15 cellular contexts compared by ENCODE assay signal in genomic region chr18:49935215-49935614, GRCh38.
DNase-seq lines count a peak whose midpoint lies in the region; ATAC-seq, FAIRE-seq and TF ChIP-seq lines count a peak whose summit lies in the region.
"Had no signal": no experiment of that assay in that cellular context is flagged by ENCODE, and none has a peak within 500 bp of the region (broad histone marks: within the 10 kb centered on the region; RNA-seq: fewer than 3 reads in every experiment).

No MANE protein-coding gene starts in this region.

- TF ChIP-seq RAD21 in GM12878 (IDR thresholded peaks at IDR 0.05; ENCODE audit: insufficient read depth, low read depth, low read length), result no peak

- DNase-seq in GM12878 (ENCODE audit: low read depth, low spot score) (no peak), neural progenitor cell (ENCODE audit: low spot score) (no peak), T-helper 9 cell (no peak), GDM1 (lab: John Stamatoyannopoulos, UW) (no peak)
- DNase-seq: ACHN; CD4-positive, alpha-beta memory T cell; DMS79; H7; Kasumi-1; KBM-7 had no signal

- H3K4me2 ChIP-seq in BLaER1, result peak overlapping the region; percentile 76
- H3K4me2 ChIP-seq in GM12878 (ENCODE audit: control insufficient read depth, insufficient read depth), result no peak overlapping the region
- no peak overlapping the region for H3K4me2 ChIP-seq in neural progenitor cell
- H3K4me2 ChIP-seq: GM23338 had no signal

- H3K4me1 Mint-ChIP-seq in neural progenitor cell, result peaks cover 24% of the 10 kb centered on the region
- H3K4me1 Mint-ChIP-seq: GM23338 had no signal

- H3K27ac ChIP-seq in BLaER1 (peak overlapping the region; percentile 68), GM12878 (ENCODE audit: control insufficient read depth, insufficient read depth) (no peak overlapping the region), neural progenitor cell (no peak overlapping the region)
- H3K27ac ChIP-seq: C4-2B had no signal

- ATAC-seq in GM18511 (IDR thresholded peaks at IDR 0.05; ENCODE audit: unreplicated experiment), result peak; percentile 40
- ATAC-seq in GM12878, result peak; percentile 65
- no peak for ATAC-seq in GM19467 (IDR thresholded peaks at IDR 0.05; ENCODE audit: unreplicated experiment)

- TF ChIP-seq EP300 in GM12878 (IDR thresholded peaks at IDR 0.05; ENCODE audit: borderline replicate concordance in 1 of 2, control insufficient read depth in 1 of 2, low read depth in 2 of 2, low read length in 2 of 2), result no peak

- H3K4me3 ChIP-seq in BLaER1 (no peak overlapping the region), GM12878 (no peak overlapping the region), neural progenitor cell (no peak overlapping the region)
- H3K4me3 ChIP-seq: GM23338 had no signal

- SMC1A ChIA-PET in GM12878 (lab: Charles Lee; ENCODE audit: uncharacterized antibody, unreplicated experiment), result interaction anchor here (1.3 kb wide), 2 partner anchors 10 to 14 kb away, joined by 3 to 4 read pairs; no protein-coding TSS in a partner anchor

- no peak overlapping the region for H3K4me3 Mint-ChIP-seq in neural progenitor cell
- H3K4me3 Mint-ChIP-seq: CD4-positive, alpha-beta memory T cell; GM23338 had no signal

- H3K9me3 Mint-ChIP-seq in neural progenitor cell, result no peaks in the 10 kb centered on the region
- H3K9me3 Mint-ChIP-seq: CD4-positive, alpha-beta memory T cell; GM23338 had no signal

- H3K9me3 ChIP-seq in BLaER1 (no peaks in the 10 kb centered on the region), GM12878 (replicated peaks; ENCODE audit: control insufficient read depth, insufficient read depth, low read length) (no peaks in the 10 kb centered on the region), neural progenitor cell (ENCODE audit: low read depth) (no peaks in the 10 kb centered on the region)

- no peaks in the 10 kb centered on the region for H3K27me3 ChIP-seq in BLaER1
- H3K27me3 ChIP-seq in GM12878 (replicated peaks in 1 of 2; ENCODE audit: control insufficient read depth in 2 of 2, insufficient read depth in 2 of 2, low read length in 1 of 2), result peaks cover 0 to 2% of the 10 kb centered on the region in 2 experiments; a peak in 3 of 4 replicates
- no peaks in the 10 kb centered on the region for H3K27me3 ChIP-seq in neural progenitor cell

- 31% methylated on average over 4 of the region's 4 CpGs for WGBS in GM12878 (ENCODE audit: insufficient coverage, insufficient replicate concordance, low lambda C conversion rate, missing lambda C conversion rate)

- no TSS peak for BruUV-seq in GM12878 (replicated peaks; lab: Mats Ljungman, UMichigan)

- TF ChIP-seq POLR2A in GM12878 (IDR thresholded peaks at IDR 0.05; ENCODE audit: low read depth, low read length), result no peak

- no peaks in the 10 kb centered on the region for H3K36me3 ChIP-seq in BLaER1
- no peaks in the 10 kb centered on the region for H3K36me3 ChIP-seq in GM12878 (ENCODE audit: control insufficient read depth in 2 of 2, insufficient read depth in 2 of 2, low read length in 1 of 2)
- H3K36me3 ChIP-seq in neural progenitor cell, result no peaks in the 10 kb centered on the region

- no peaks in the 10 kb centered on the region for H3K27me3 Mint-ChIP-seq in neural progenitor cell (ENCODE audit: insufficient read depth, low read depth)

- no peaks in the 10 kb centered on the region for H4K20me1 ChIP-seq in BLaER1
- H4K20me1 ChIP-seq in GM12878 (ENCODE audit: control insufficient read depth, insufficient read depth), result no peaks in the 10 kb centered on the region
- no peaks in the 10 kb centered on the region for H4K20me1 ChIP-seq in neural progenitor cell (ENCODE audit: low read depth)

- CTCF ChIA-PET in GM12878 (lab: Yijun Ruan, JAX), result no interaction called here

- peaks cover 55% of the 10 kb centered on the region for H3K4me1 ChIP-seq in BLaER1
- no peaks in the 10 kb centered on the region; the same call in 1 of the 2 replicates for H3K4me1 ChIP-seq in GM12878 (ENCODE audit: control insufficient read depth, insufficient read depth, low read length)
- peaks cover 10% of the 10 kb centered on the region for H3K4me1 ChIP-seq in neural progenitor cell

- in situ Hi-C loops in GM12878 (cut with MboI), result no loop called here

- H3K36me3 Mint-ChIP-seq in neural progenitor cell, result no peaks in the 10 kb centered on the region
- H3K36me3 Mint-ChIP-seq: CD4-positive, alpha-beta memory T cell had no signal

- H3F3A ChIP-seq in neural progenitor cell (ENCODE audit: low read depth), result no peaks in the 10 kb centered on the region

- H3K27ac Mint-ChIP-seq in neural progenitor cell, result no peak overlapping the region
- H3K27ac Mint-ChIP-seq: CD4-positive, alpha-beta memory T cell; GM23338 had no signal

- POLR2A ChIA-PET in GM12878 (lab: Charles Lee), result no interaction called here

- H3K9ac ChIP-seq in BLaER1 (no peak overlapping the region), GM12878 (ENCODE audit: control insufficient read depth, insufficient read depth, low read length) (no peak overlapping the region), neural progenitor cell (no peak overlapping the region)

- no peak overlapping the region for H2AFZ ChIP-seq in GM12878 (ENCODE audit: control insufficient read depth, low read depth, low read length)
- H2AFZ ChIP-seq in neural progenitor cell (replicated peaks), result peak overlapping the region; percentile 19
- H2AFZ ChIP-seq: GM23338 had no signal

- FAIRE-seq in GM12878 (lab: Jason Lieb, UNC), result no peak

- RAD21 ChIA-PET in GM12878 (lab: Charles Lee; ENCODE audit: unreplicated experiment), result no interaction called here

- TF ChIP-seq CTCF in GM12878 (IDR thresholded peaks at IDR 0.05 in 2 of 3, conservative IDR thresholded peaks at IDR 0.05 in 1 of 3; ENCODE audit: control insufficient read depth in 2 of 3, extremely low read depth in 1 of 3, insufficient read depth in 1 of 3, low read depth in 3 of 3, low read length in 3 of 3) (no peak), neural progenitor cell (IDR thresholded peaks at IDR 0.05) (no peak)

- intact Hi-C loops in GM12878 (cut with micrococcal nuclease; ENCODE audit: unreplicated experiment), result no loop called here

- H3K79me2 ChIP-seq in GM12878 (ENCODE audit: control insufficient read depth, insufficient read depth, low read length), result no peaks in the 10 kb centered on the region
- H3K79me2 ChIP-seq in neural progenitor cell (ENCODE audit: low read depth), result no peaks in the 10 kb centered on the region

TF ChIP-seq in GM12878, 131 proteins besides CTCF, POLR2A, EP300 and RAD21 (continues in another document):
- no peak for TF ChIP-seq HSF1 (IDR thresholded peaks at IDR 0.05; ENCODE audit: low read depth, low read length)
- no peak for TF ChIP-seq PRDM15 (CRISPR knock-in tag; IDR thresholded peaks at IDR 0.05)
- TF ChIP-seq JUNB (IDR thresholded peaks at IDR 0.05), result no peak
- TF ChIP-seq SMC3 (IDR thresholded peaks at IDR 0.05; ENCODE audit: borderline replicate concordance, low read length), result no peak
- no peak for TF ChIP-seq CBX5 (IDR thresholded peaks at IDR 0.05; ENCODE audit: low read depth)
